ENCODE assay signal across 9 cellular contexts in the genomic region with DNA sequence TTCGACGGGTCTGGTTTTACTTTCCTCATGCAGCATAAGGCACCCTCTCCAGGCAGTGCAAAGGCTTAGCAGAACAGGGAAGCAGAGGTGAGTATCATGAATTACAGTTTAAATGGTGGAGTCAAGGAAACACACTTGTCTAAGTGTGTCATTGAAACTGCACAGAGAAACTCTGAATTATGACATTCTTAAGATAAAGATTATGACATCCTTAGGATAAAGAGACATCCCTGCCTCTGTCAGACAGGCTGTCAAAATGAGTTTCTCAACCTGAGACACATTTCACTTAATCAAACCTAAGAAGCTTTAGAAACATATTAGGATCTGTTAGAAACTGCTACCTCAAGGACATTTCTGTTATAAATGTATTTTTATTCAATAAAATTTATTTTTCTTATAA.
"Had no signal": no experiment of that assay in that cellular context is flagged by ENCODE, and none has a peak within 500 bp of the region (broad histone marks: within the 10 kb centered on the region; RNA-seq: fewer than 3 reads in every experiment).

No MANE protein-coding gene starts in this region.

- H3K4me3 ChIP-seq: GM23248, HAP-1 had no signal

- DNase-seq: GM23248, GOT3, H7, HFFc6, IMR-90, KBM-7 had no signal

- H2AFZ ChIP-seq: GM23248 had no signal

- H3K36me3 ChIP-seq: HAP-1 had no signal

- H3K4me2 ChIP-seq: KMS-11 had no signal

- H3K9me3 ChIP-seq: HAP-1 had no signal

- H3K4me1 ChIP-seq: HAP-1 had no signal

- H3K27ac ChIP-seq: GM23248, HL-60, KMS-11 had no signal

- H3K9ac ChIP-seq: GM23248, KMS-11 had no signal
